Comparison of ENCODE assay signal across 25 cellular contexts in genomic region chr14:101242442-101243385, GRCh38.
"Had no signal": no experiment of that assay in that cellular context is flagged by ENCODE, and none has a peak within 500 bp of the region (broad histone marks: within the 10 kb centered on the region; RNA-seq: fewer than 3 reads in every experiment).

No MANE protein-coding gene starts in this region.

- H3K27me3 ChIP-seq: colonic mucosa, tibial nerve had no signal

- H3K9me3 ChIP-seq: breast epithelium, colonic mucosa, gastroesophageal sphincter, mucosa of descending colon, suprapubic skin had no signal

- H3K4me3 Mint-ChIP-seq: activated CD4-positive, alpha-beta T cell treated with anti-CD3 and anti-CD28 coated beads, Interleukin-2, amount 10 ng/mL, durations not matched to agents 7 days and 5 days; activated CD8-positive, alpha-beta T cell treated with anti-CD3 and anti-CD28 coated beads for 36 hours; activated naive CD8-positive, alpha-beta T cell treated with anti-CD3 and anti-CD28 coated beads for 36 hours; activated T-helper 1 cell treated with anti-CD3 and anti-CD28 coated beads, Interleukin-12 subunit alpha, Interleukin-12 subunit beta, Interleukin-2, Interleukin-4 antibody, amounts not matched to agents 30 ng/mL and 10 ng/mL and 1 ng/mL, durations not matched to agents 14 hours and 24 hours and 36 hours; central memory CD8-positive, alpha-beta T cell; stimulated activated memory B cell treated with anti-CD40 and anti-IgM and Interleukin-4, amounts not matched to agents 10 μg/mL and 1 μg/mL and 100 μg/mL, for 72 hours had no signal

- H3K4me3 ChIP-seq: breast epithelium, colonic mucosa, gastroesophageal sphincter, mucosa of descending colon, stomach, suprapubic skin, tibial nerve had no signal

- H3K36me3 Mint-ChIP-seq: activated naive CD8-positive, alpha-beta T cell treated with anti-CD3 and anti-CD28 coated beads for 36 hours; stimulated activated memory B cell treated with anti-CD40 and anti-IgM and Interleukin-4, amounts not matched to agents 10 μg/mL and 1 μg/mL and 100 μg/mL, for 72 hours had no signal

- H3K9me3 Mint-ChIP-seq: activated CD8-positive, alpha-beta T cell treated with anti-CD3 and anti-CD28 coated beads for 36 hours; activated naive CD8-positive, alpha-beta T cell treated with anti-CD3 and anti-CD28 coated beads for 36 hours; activated T-helper 1 cell treated with anti-CD3 and anti-CD28 coated beads, Interleukin-12 subunit alpha, Interleukin-12 subunit beta, Interleukin-2, Interleukin-4 antibody, amounts not matched to agents 30 ng/mL and 10 ng/mL and 1 ng/mL, durations not matched to agents 14 hours and 24 hours and 36 hours; central memory CD8-positive, alpha-beta T cell had no signal

- H3K27me3 Mint-ChIP-seq: activated CD4-positive, alpha-beta T cell treated with anti-CD3 and anti-CD28 coated beads, Interleukin-2, amount 10 ng/mL, durations not matched to agents 7 days and 5 days had no signal

- H3K4me1 Mint-ChIP-seq: activated CD4-positive, alpha-beta T cell treated with anti-CD3 and anti-CD28 coated beads, Interleukin-2, amount 10 ng/mL, durations not matched to agents 7 days and 5 days; activated naive CD8-positive, alpha-beta T cell treated with anti-CD3 and anti-CD28 coated beads for 36 hours; central memory CD8-positive, alpha-beta T cell; stimulated activated memory B cell treated with anti-CD40 and anti-IgM and Interleukin-4, amounts not matched to agents 10 μg/mL and 1 μg/mL and 100 μg/mL, for 72 hours had no signal

- H3K27ac ChIP-seq: breast epithelium, colonic mucosa, epithelial cell of prostate, gastroesophageal sphincter, stomach, suprapubic skin, tibial nerve, VCaP had no signal

- DNase-seq: activated CD4-positive, alpha-beta T cell treated with anti-CD3 and anti-CD28 coated beads, Interleukin-2, amount 10 ng/mL, durations not matched to agents 7 days and 5 days; activated CD8-positive, alpha-beta T cell treated with anti-CD3 and anti-CD28 coated beads for 36 hours; activated naive CD4-positive, alpha-beta T cell treated with Interleukin-2 at 50 U/mL for 16 hours; activated naive CD8-positive, alpha-beta T cell treated with anti-CD3 and anti-CD28 coated beads for 36 hours; colonic mucosa; hypothalamus; left cardiac atrium; mesenchymal stem cell; mucosa of descending colon; occipital lobe; small intestine; stimulated activated CD4-positive, alpha-beta T cell treated with anti-CD3 and anti-CD28 coated beads, Interleukin-15, amount 100 ng/mL, for 24 hours; stomach; T-helper 2 cell had no signal

- ATAC-seq: activated CD4-positive, CD25-positive, alpha-beta regulatory T cell treated with anti-CD3 and anti-CD28 coated beads, Interleukin-2, amount 50 U/mL, for 24 hours; activated CD8-positive, alpha-beta T cell treated with anti-CD3 and anti-CD28 coated beads for 36 hours; gastroesophageal sphincter; left cardiac atrium; mucosa of descending colon; sciatic nerve; stimulated activated memory B cell treated with anti-CD40 and anti-IgM and Interleukin-4, amounts not matched to agents 10 μg/mL and 1 μg/mL and 100 μg/mL, for 72 hours had no signal

- H3K4me1 ChIP-seq: breast epithelium, colonic mucosa, gastroesophageal sphincter, stomach, suprapubic skin, tibial nerve had no signal

- H3K27ac Mint-ChIP-seq: activated CD4-positive, alpha-beta T cell treated with anti-CD3 and anti-CD28 coated beads, Interleukin-2, amount 10 ng/mL, durations not matched to agents 7 days and 5 days; activated CD8-positive, alpha-beta T cell treated with anti-CD3 and anti-CD28 coated beads for 36 hours; activated naive CD8-positive, alpha-beta T cell treated with anti-CD3 and anti-CD28 coated beads for 36 hours; activated T-helper 1 cell treated with anti-CD3 and anti-CD28 coated beads, Interleukin-12 subunit alpha, Interleukin-12 subunit beta, Interleukin-2, Interleukin-4 antibody, amounts not matched to agents 30 ng/mL and 10 ng/mL and 1 ng/mL, durations not matched to agents 14 hours and 24 hours and 36 hours; stimulated activated memory B cell treated with anti-CD40 and anti-IgM and Interleukin-4, amounts not matched to agents 10 μg/mL and 1 μg/mL and 100 μg/mL, for 72 hours had no signal
